22 cellular contexts compared by ENCODE assay signal in genomic region chr12:115377781-115378180, GRCh38.
"Had no signal": no experiment of that assay in that cellular context is flagged by ENCODE, and none has a peak within 500 bp of the region (broad histone marks: within the 10 kb centered on the region; RNA-seq: fewer than 3 reads in every experiment).

No MANE protein-coding gene starts in this region.

- ATAC-seq: left lung; naive thymus-derived CD8-positive, alpha-beta T cell; pancreas; right lobe of liver; stimulated activated naive CD8-positive, alpha-beta T cell treated with anti-CD3 and anti-CD28 coated beads, Interleukin-15, amount 100 ng/mL, for 72 hours had no signal

- H3K4me3 Mint-ChIP-seq: naive thymus-derived CD8-positive, alpha-beta T cell; neural crest cell; stimulated activated naive CD8-positive, alpha-beta T cell treated with anti-CD3 and anti-CD28 coated beads, Interleukin-15, amount 100 ng/mL, for 72 hours had no signal

- DNase-seq: dermis blood vessel endothelial cell; effector memory CD4-positive, alpha-beta T cell; erythroblast; esophagus squamous epithelium; left lung; mesenchymal stem cell; midbrain; naive thymus-derived CD8-positive, alpha-beta T cell; pancreas; retina; right lobe of liver; small intestine; stimulated activated CD4-positive, alpha-beta T cell treated with anti-CD3 and anti-CD28 coated beads, Interleukin-15, amount 100 ng/mL, for 24 hours; stimulated activated CD4-positive, alpha-beta T cell treated with anti-CD3 and anti-CD28 coated beads, Interleukin-2, amount 100 ng/mL, for 48 hours; stimulated activated CD8-positive, alpha-beta memory T cell treated with anti-CD3 and anti-CD28 coated beads, Interleukin-4, amount 100 ng/mL, for 48 hours; stimulated activated naive CD4-positive, alpha-beta T cell; stimulated activated naive CD8-positive, alpha-beta T cell treated with anti-CD3 and anti-CD28 coated beads, Interleukin-15, amount 100 ng/mL, for 72 hours; transverse colon had no signal

- H3K27me3 ChIP-seq: left lung, neutrophil, pancreas, right lobe of liver, suprapubic skin, transverse colon had no signal

- H3K36me3 Mint-ChIP-seq: naive thymus-derived CD8-positive, alpha-beta T cell had no signal

- H3K9me3 ChIP-seq: esophagus squamous epithelium, pancreas, right lobe of liver, suprapubic skin, transverse colon had no signal

- H3K27ac Mint-ChIP-seq: naive thymus-derived CD8-positive, alpha-beta T cell; stimulated activated naive CD8-positive, alpha-beta T cell treated with anti-CD3 and anti-CD28 coated beads, Interleukin-15, amount 100 ng/mL, for 72 hours had no signal

- H3K27ac ChIP-seq: coronary artery, esophagus squamous epithelium, left lung, neutrophil, pancreas, right lobe of liver, suprapubic skin, transverse colon had no signal

- H3K4me3 ChIP-seq: coronary artery, esophagus squamous epithelium, left lung, pancreas, right lobe of liver, suprapubic skin, transverse colon had no signal

- H3K4me1 ChIP-seq: left lung, pancreas, right lobe of liver had no signal

- H3K9me3 Mint-ChIP-seq: neural crest cell had no signal
